ENCODE assay signal across 14 cellular contexts in genomic region chr6:1068905-1069304, GRCh38.
DNase-seq lines count a peak whose midpoint lies in the region; ATAC-seq, FAIRE-seq and TF ChIP-seq lines count a peak whose summit lies in the region.
"Had no signal": no experiment of that assay in that cellular context is flagged by ENCODE, and none has a peak within 500 bp of the region (broad histone marks: within the 10 kb centered on the region; RNA-seq: fewer than 3 reads in every experiment).

No MANE protein-coding gene starts in this region.

- no peak for TF ChIP-seq EP300 in K562 (IDR thresholded peaks at IDR 0.05; ENCODE audit: low read length)

- H2AFZ ChIP-seq in K562 (ENCODE audit: low read depth, low read length) = no peak overlapping the region

- CTCF ChIA-PET in HEK293T (lab: Yijun Ruan, JAX) = no interaction called here
- CTCF ChIA-PET in K562 (lab: Yijun Ruan, JAX; ENCODE audit: low intra/inter-chr PET ratio) = no interaction called here

- POLR2A ChIA-PET in HEK293T (lab: Yijun Ruan, JAX) = no interaction called here
- POLR2A ChIA-PET in K562 (lab: Yijun Ruan, JAX) = no interaction called here

- intact Hi-C loops in K562 (cut with micrococcal nuclease) = no loop called here

- no peak overlapping the region for H3K4me2 ChIP-seq in K562 (ENCODE audit: insufficient read depth, low read length)
- H3K4me2 ChIP-seq: A549 had no signal

- H3K79me2 ChIP-seq in K562 (ENCODE audit: control insufficient read depth, insufficient read depth, low read length) = no peaks in the 10 kb centered on the region

- TF ChIP-seq RAD21 in K562 (CRISPR knock-in tag; conservative IDR thresholded peaks at IDR 0.05 in 1 of 2, IDR thresholded peaks at IDR 0.05 in 1 of 2) = no peak

- peaks cover 3% of the 10 kb centered on the region; the same call in 1 of the 2 replicates for H4K20me1 ChIP-seq in K562 (replicated peaks; ENCODE audit: control insufficient read depth, insufficient read depth, low read length)

- H3K27ac ChIP-seq in K562 (ENCODE audit: extremely low read depth, low read depth, low read length) = no peak overlapping the region; the same call in 2 of the 3 replicates
- H3K27ac ChIP-seq: A549, C4-2B had no signal

- H3K9me1 ChIP-seq in K562 (ENCODE audit: control insufficient read depth, insufficient read depth, low read length) = no peaks in the 10 kb centered on the region

- H3K4me3 ChIP-seq in K562 (no peak overlapping the region), mucosa of stomach (ENCODE audit: low read length) (no peak overlapping the region)
- H3K4me3 ChIP-seq: A549 had no signal

- H3K4me1 ChIP-seq in K562 (replicated peaks in 1 of 2; ENCODE audit: control insufficient read depth in 2 of 2, insufficient read depth in 2 of 2, low read length in 2 of 2) (no peaks in the 10 kb centered on the region), mucosa of stomach (ENCODE audit: control insufficient read depth, insufficient read depth, low read length) (peaks cover 90% of the 10 kb centered on the region)
- H3K4me1 ChIP-seq: A549, BE2C had no signal

- H3K9ac ChIP-seq in K562 (ENCODE audit: insufficient read depth in 1 of 2, low read depth in 2 of 2, low read length in 2 of 2) = no peak overlapping the region
- H3K9ac ChIP-seq in mucosa of stomach (ENCODE audit: low read length) = peak overlapping the region; percentile 42

- in situ Hi-C loops in K562 (cut with MboI) = no loop called here

- H3K27me3 ChIP-seq in K562 (ENCODE audit: control insufficient read depth in 2 of 2, insufficient read depth in 2 of 2, low read length in 2 of 2) = peaks cover 5 to 43% of the 10 kb centered on the region in 2 experiments; a peak in 3 of 5 replicates
- H3K27me3 ChIP-seq in mucosa of stomach (ENCODE audit: control insufficient read depth, insufficient read depth, low read length) = no peaks in the 10 kb centered on the region

- DNase-seq in HEK293T (ENCODE audit: extremely low spot score) (no peak), K562 (ENCODE audit: extremely low read depth in 1 of 4, low spot score in 3 of 4) (no peak), urothelium cell line (ENCODE audit: low spot score) (no peak), DMS 273 (lab: John Stamatoyannopoulos, UW; ENCODE audit: unreplicated experiment) (no peak)
- no peak for DNase-seq in activated CD4-positive, alpha-beta T cell treated with anti-CD3 and anti-CD28 coated beads, Interleukin-2, amount 50 U/mL, for 4 hours
- DNase-seq: BE2C; CD4-positive, alpha-beta memory T cell; DMS 273 treated with DMSO at 0.1 percent for 48 hours; HCEC 1CT had no signal

- H3K9me3 ChIP-seq in K562 (replicated peaks; ENCODE audit: control insufficient read depth, insufficient read depth, low read depth, low read length) (no peaks in the 10 kb centered on the region), mucosa of stomach (ENCODE audit: control insufficient read depth, low read length) (no peaks in the 10 kb centered on the region)
- H3K9me3 ChIP-seq: A549, BE2C had no signal

- BruUV-seq in K562 (replicated peaks; lab: Mats Ljungman, UMichigan) = no TSS peak

- peak; percentile 23 for FAIRE-seq in K562 (lab: Jason Lieb, UNC)
- FAIRE-seq in urothelium cell line (lab: Jason Lieb, UNC) = peak; percentile 68
- FAIRE-seq: A549, GM12891 had no signal

- no peak for TF ChIP-seq CTCF in K562 (IDR thresholded peaks at IDR 0.05 in 2 of 3, conservative IDR thresholded peaks at IDR 0.05 in 1 of 3; ENCODE audit: insufficient read depth in 2 of 3, low read depth in 1 of 3, low read length in 3 of 3)

- ATAC-seq in K562 (no peak), GM21447 (IDR thresholded peaks at IDR 0.05; ENCODE audit: unreplicated experiment) (no peak)
- ATAC-seq: A549 had no signal

- no peaks in the 10 kb centered on the region for H3K36me3 ChIP-seq in K562 (ENCODE audit: control insufficient read depth, insufficient read depth, low read length)
- no peaks in the 10 kb centered on the region for H3K36me3 ChIP-seq in mucosa of stomach (ENCODE audit: control insufficient read depth, insufficient read depth, low read length)
- H3K36me3 ChIP-seq: BE2C had no signal

- TF ChIP-seq POLR2A in K562 (conservative IDR thresholded peaks at IDR 0.05) = no peak

- WGBS in K562 (ENCODE audit: insufficient coverage, low coverage, missing lambda C conversion rate) = 1% methylated on average over 7 of the region's 7 CpGs

TF ChIP-seq in HEK293T, 16 proteins besides CTCF, POLR2A, EP300 and RAD21:
- TF ChIP-seq CTBP1 (IDR thresholded peaks at IDR 0.05; ENCODE audit: borderline replicate concordance) = 0 out of 2 replicates have a peak, but pooled peaks have one; percentile 16
- TF ChIP-seq LEF1 (IDR thresholded peaks at IDR 0.05; ENCODE audit: borderline replicate concordance) = no peak
- TF ChIP-seq SP1 (IDR thresholded peaks at IDR 0.05) = no peak
- TF ChIP-seq TARDBP (IDR thresholded peaks at IDR 0.05) = peak; percentile 20; the same call in 1 of the 2 replicates

TF ChIP-seq in K562, 482 proteins besides CTCF, POLR2A, EP300 and RAD21:
- no peak for TF ChIP-seq MAZ (CRISPR knock-in tag; conservative IDR thresholded peaks at IDR 0.05 in 1 of 2, IDR thresholded peaks at IDR 0.05 in 1 of 2)
- TF ChIP-seq ELF4 (CRISPR knock-in tag; IDR thresholded peaks at IDR 0.05) = 0 out of 2 replicates have a peak, but pooled peaks have one; percentile 34
